ENCODE assay signal across 13 cellular contexts in genomic region chr20:258963-259362, GRCh38. TPM values are rescaled to one million over a fixed set of nuclear protein-coding genes. Genes with fewer than 3 reads are reported as not detected.
A peak's percentile ranks its signal among the peaks of the same experiment; 100 is the strongest.
DNase-seq lines count a peak whose midpoint lies in the region; ATAC-seq and TF ChIP-seq lines count a peak whose summit lies in the region.
"Had no signal": no experiment of that assay in that cellular context is flagged by ENCODE, and none has a peak within 500 bp of the region (broad histone marks: within the 10 kb centered on the region; RNA-seq: fewer than 3 reads in every experiment).

No MANE protein-coding gene starts in this region.

- no peak overlapping the region for H2AFZ ChIP-seq in osteoblast (ENCODE audit: low read length)

- H3K4me1 ChIP-seq in osteoblast (ENCODE audit: insufficient read depth, low read length) = no peaks in the 10 kb centered on the region
- H3K4me1 ChIP-seq: Caco-2 had no signal

- no peak overlapping the region for H3K4me3 ChIP-seq in Jurkat, Clone E6-1 (ENCODE audit: low read length)
- H3K4me3 ChIP-seq in osteoblast (ENCODE audit: insufficient read depth, low read length) = no peak overlapping the region

- no peaks in the 10 kb centered on the region for H3K9me3 ChIP-seq in osteoblast (ENCODE audit: low read depth, low read length)

- no peak overlapping the region for H3K4me3 Mint-ChIP-seq in activated naive CD8-positive, alpha-beta T cell treated with anti-CD3 and anti-CD28 coated beads, Interleukin-2, amount 50 U/mL, for 24 hours

- ATAC-seq in activated naive CD8-positive, alpha-beta T cell treated with anti-CD3 and anti-CD28 coated beads, Interleukin-2, amount 50 U/mL, for 24 hours = peak; percentile 43

- H3K27ac Mint-ChIP-seq in activated naive CD8-positive, alpha-beta T cell treated with anti-CD3 and anti-CD28 coated beads, Interleukin-2, amount 50 U/mL, for 24 hours = no peak overlapping the region
- H3K27ac Mint-ChIP-seq: progenitor cell of endocrine pancreas had no signal

- H3K4me2 ChIP-seq in osteoblast (ENCODE audit: insufficient read depth, low read length) = no peak overlapping the region
- H3K4me2 ChIP-seq: KMS-11 had no signal

- H3K9me3 Mint-ChIP-seq in activated naive CD8-positive, alpha-beta T cell treated with anti-CD3 and anti-CD28 coated beads, Interleukin-2, amount 50 U/mL, for 24 hours = no peaks in the 10 kb centered on the region
- H3K9me3 Mint-ChIP-seq: T-helper 2 cell treated with Interferon-gamma antibody and Interleukin-4, amounts not matched to agents 5 μg/mL and 100 μg/mL, for 36 hours had no signal

- H3K27me3 ChIP-seq in osteoblast (ENCODE audit: insufficient read depth, low read length) = peaks cover 17% of the 10 kb centered on the region

- H4K20me1 ChIP-seq in osteoblast (ENCODE audit: insufficient read depth, low read length) = no peaks in the 10 kb centered on the region

- no peaks in the 10 kb centered on the region for H3K4me1 Mint-ChIP-seq in activated naive CD8-positive, alpha-beta T cell treated with anti-CD3 and anti-CD28 coated beads, Interleukin-2, amount 50 U/mL, for 24 hours

- no peaks in the 10 kb centered on the region for H3K36me3 ChIP-seq in osteoblast (ENCODE audit: insufficient read depth, low read length)

- no peak overlapping the region for H3K27ac ChIP-seq in osteoblast (ENCODE audit: low read depth, low read length)
- H3K27ac ChIP-seq: KMS-11 had no signal

- H3K79me2 ChIP-seq in osteoblast (ENCODE audit: insufficient read depth, low read length) = no peaks in the 10 kb centered on the region

- H3K27me3 Mint-ChIP-seq in activated naive CD8-positive, alpha-beta T cell treated with anti-CD3 and anti-CD28 coated beads, Interleukin-2, amount 50 U/mL, for 24 hours = peaks cover 4% of the 10 kb centered on the region

- no peaks in the 10 kb centered on the region for H3K36me3 Mint-ChIP-seq in activated naive CD8-positive, alpha-beta T cell treated with anti-CD3 and anti-CD28 coated beads, Interleukin-2, amount 50 U/mL, for 24 hours (ENCODE audit: low read depth)

- TF ChIP-seq CTCF in osteoblast (IDR thresholded peaks at IDR 0.05; ENCODE audit: extremely low read depth, low read depth, low read length) = peak; percentile 43

- DNase-seq in activated gamma-delta T cell treated with Interleukin-2 at 50 U/mL for 16 hours (peak; percentile 18), activated gamma-delta T cell (lab: John Stamatoyannopoulos, UW) (no peak), osteoblast (ENCODE audit: insufficient read length, low spot score, missing footprints) (peak; percentile 77), DMS79 treated with DMSO at 0.1 percent for 48 hours (lab: John Stamatoyannopoulos, UW) (no peak), DMS 273 treated with DMSO at 0.1 percent for 48 hours (lab: John Stamatoyannopoulos, UW) (no peak), NCI-H2227 (lab: John Stamatoyannopoulos, UW; ENCODE audit: unreplicated experiment) (no peak)
- DNase-seq in Jurkat, Clone E6-1 (ENCODE audit: low read depth, low spot score) = peak; percentile 32
- no peak for DNase-seq in activated naive CD8-positive, alpha-beta T cell treated with anti-CD3 and anti-CD28 coated beads, Interleukin-2, amount 50 U/mL, for 24 hours
- DNase-seq: aorta had no signal

RNA-seq across cellular contexts. Expression of gene DEFB132, which starts 1.4 kb away (rescaled TPM):
- not detected for polyA plus RNA-seq in Jurkat, Clone E6-1 (2012; ENCODE audit: insufficient read depth, insufficient read length)
- not detected in 2 replicates for total RNA-seq in osteoblast
- total RNA-seq: aorta, Caco-2, progenitor cell of endocrine pancreas had no signal
- polyA plus RNA-seq: aorta had no signal

RNA-seq across cellular contexts. Expression of gene C20orf96, which starts 31.6 kb away (rescaled TPM):
- polyA plus RNA-seq in Jurkat, Clone E6-1 (2012; ENCODE audit: insufficient read depth, insufficient read length) = 26.2 TPM
- 2.2 and 3.5 TPM in 2 replicates for total RNA-seq in osteoblast

RNA-seq across cellular contexts. Expression of gene DEFB129, which starts 31.9 kb away (rescaled TPM):
- polyA plus RNA-seq in Jurkat, Clone E6-1 (2012; ENCODE audit: insufficient read depth, insufficient read length) = not detected
- total RNA-seq in osteoblast = not detected in 2 replicates
- total RNA-seq: aorta, Caco-2, progenitor cell of endocrine pancreas had no signal
- polyA plus RNA-seq: aorta had no signal

RNA-seq across cellular contexts. Expression of gene ZCCHC3, which starts 38.4 kb away (rescaled TPM):
- 22.0 TPM for polyA plus RNA-seq in Jurkat, Clone E6-1 (2012; ENCODE audit: insufficient read depth, insufficient read length)
- total RNA-seq in osteoblast = 9.0 and 9.4 TPM in 2 replicates

Comparison
In these comparisons a context has a peak if more than half of its experiments do, and no peak if none do; other contexts are left out.
1. DNase-seq: peak in activated gamma-delta T cell treated with Interleukin-2 at 50 U/mL for 16 hours (single experiment), Jurkat, Clone E6-1 (single experiment) and osteoblast (single experiment); none in activated gamma-delta T cell (single experiment), activated naive CD8-positive, alpha-beta T cell treated with anti-CD3 and anti-CD28 coated beads, Interleukin-2, amount 50 U/mL, for 24 hours (single experiment), DMS79 treated with DMSO at 0.1 percent for 48 hours (single experiment), DMS 273 treated with DMSO at 0.1 percent for 48 hours (single experiment) and NCI-H2227 (single experiment).